Comparison of ENCODE assay signal across 24 cellular contexts in genomic region chr7:68238204-68238805, GRCh38.
"Had no signal": no experiment of that assay in that cellular context is flagged by ENCODE, and none has a peak within 500 bp of the region (broad histone marks: within the 10 kb centered on the region; RNA-seq: fewer than 3 reads in every experiment).

No MANE protein-coding gene starts in this region.

- H3K4me3 Mint-ChIP-seq: activated CD4-positive, alpha-beta T cell treated with anti-CD3 and anti-CD28 coated beads, Interleukin-2, amount 10 ng/mL, durations not matched to agents 7 days and 5 days; activated CD8-positive, alpha-beta memory T cell treated with anti-CD3 and anti-CD28 coated beads, Interleukin-2, amount 10 ng/mL, durations not matched to agents 7 days and 5 days; activated CD8-positive, alpha-beta T cell treated with anti-CD3 and anti-CD28 coated beads for 36 hours; brain; dendritic cell treated with granulocyte-macrophage colony-stimulating factor and Interleukin-4, amounts not matched to agents 40 ng/mL and 50 ng/mL, for 4 days; mesothelial cell of epicardium; natural killer cell treated with Interleukin-12 subunit alpha and Interleukin-12 subunit beta and Interleukin-15 and Interleukin-18, amount 100 ng/mL, for 72 hours; T-helper 17 cell; type B pancreatic cell had no signal

- H3K4me1 Mint-ChIP-seq: activated CD4-positive, alpha-beta T cell treated with anti-CD3 and anti-CD28 coated beads, Interleukin-2, amount 10 ng/mL, durations not matched to agents 7 days and 5 days; activated CD8-positive, alpha-beta memory T cell treated with anti-CD3 and anti-CD28 coated beads, Interleukin-2, amount 10 ng/mL, durations not matched to agents 7 days and 5 days; brain; mesothelial cell of epicardium; T-helper 17 cell had no signal

- H3K4me3 ChIP-seq: left lung, prostate gland, thoracic aorta, vagina had no signal

- H3K4me1 ChIP-seq: left lung, prostate gland, vagina had no signal

- H3K36me3 ChIP-seq: left lung, prostate gland, thoracic aorta, vagina had no signal

- H3K27me3 ChIP-seq: left lung, vagina had no signal

- DNase-seq: activated CD4-positive, alpha-beta T cell treated with anti-CD3 and anti-CD28 coated beads, Interleukin-2, amount 10 ng/mL, durations not matched to agents 7 days and 5 days; activated CD8-positive, alpha-beta memory T cell treated with anti-CD3 and anti-CD28 coated beads, Interleukin-2, amount 10 ng/mL, durations not matched to agents 7 days and 5 days; activated CD8-positive, alpha-beta T cell treated with anti-CD3 and anti-CD28 coated beads for 36 hours; activated T-cell treated with anti-CD3 and anti-CD28 coated beads for 4 hours; aorta; effector CD4-positive, alpha-beta T cell; glutamatergic neuron; hypothalamus; kidney; left lung; right cardiac atrium; stimulated activated CD4-positive, alpha-beta T cell treated with anti-CD3 and anti-CD28 coated beads, Interleukin-4, amount 100 ng/mL, for 24 hours; stimulated activated naive CD4-positive, alpha-beta T cell treated with Interleukin-2 at 50 U/mL for 16 hours; T-helper 17 cell had no signal

- H3K27ac Mint-ChIP-seq: activated CD4-positive, alpha-beta T cell treated with anti-CD3 and anti-CD28 coated beads, Interleukin-2, amount 10 ng/mL, durations not matched to agents 7 days and 5 days; activated CD8-positive, alpha-beta memory T cell treated with anti-CD3 and anti-CD28 coated beads, Interleukin-2, amount 10 ng/mL, durations not matched to agents 7 days and 5 days; activated CD8-positive, alpha-beta T cell treated with anti-CD3 and anti-CD28 coated beads for 36 hours; activated naive CD4-positive, alpha-beta T cell treated with anti-CD3 and anti-CD28 coated beads, Interleukin-2, amount 50 U/mL, for 72 hours; brain; dendritic cell treated with granulocyte-macrophage colony-stimulating factor and Interleukin-4, amounts not matched to agents 40 ng/mL and 50 ng/mL, for 4 days; mesothelial cell of epicardium; natural killer cell treated with Interleukin-12 subunit alpha and Interleukin-12 subunit beta and Interleukin-15 and Interleukin-18, amount 100 ng/mL, for 72 hours; T-helper 17 cell; type B pancreatic cell had no signal

- H3K27ac ChIP-seq: left lung, prostate gland, thoracic aorta, vagina had no signal

- H3K9me3 ChIP-seq: prostate gland, thoracic aorta, vagina had no signal

- H3K27me3 Mint-ChIP-seq: activated CD4-positive, alpha-beta T cell treated with anti-CD3 and anti-CD28 coated beads, Interleukin-2, amount 10 ng/mL, durations not matched to agents 7 days and 5 days; activated CD8-positive, alpha-beta memory T cell treated with anti-CD3 and anti-CD28 coated beads, Interleukin-2, amount 10 ng/mL, durations not matched to agents 7 days and 5 days; activated CD8-positive, alpha-beta T cell treated with anti-CD3 and anti-CD28 coated beads for 36 hours; dendritic cell treated with granulocyte-macrophage colony-stimulating factor and Interleukin-4, amounts not matched to agents 40 ng/mL and 50 ng/mL, for 4 days; natural killer cell treated with Interleukin-12 subunit alpha and Interleukin-12 subunit beta and Interleukin-15 and Interleukin-18, amount 100 ng/mL, for 72 hours; T-helper 17 cell; type B pancreatic cell had no signal

- ATAC-seq: activated CD4-positive, CD25-positive, alpha-beta regulatory T cell treated with anti-CD3 and anti-CD28 coated beads, Interleukin-2, amount 50 U/mL, for 24 hours; activated CD8-positive, alpha-beta memory T cell treated with anti-CD3 and anti-CD28 coated beads, Interleukin-2, amount 10 ng/mL, durations not matched to agents 7 days and 5 days; activated CD8-positive, alpha-beta T cell treated with anti-CD3 and anti-CD28 coated beads for 36 hours; activated naive CD4-positive, alpha-beta T cell treated with anti-CD3 and anti-CD28 coated beads, Interleukin-2, amount 50 U/mL, for 72 hours; left lung; natural killer cell treated with Interleukin-12 subunit alpha and Interleukin-12 subunit beta and Interleukin-15 and Interleukin-18, amount 100 ng/mL, for 72 hours; right cardiac atrium; T-helper 17 cell had no signal

- H3K36me3 Mint-ChIP-seq: activated CD8-positive, alpha-beta memory T cell treated with anti-CD3 and anti-CD28 coated beads, Interleukin-2, amount 10 ng/mL, durations not matched to agents 7 days and 5 days; brain had no signal
